1 cellular context compared by ENCODE assay signal in the genomic region with DNA sequence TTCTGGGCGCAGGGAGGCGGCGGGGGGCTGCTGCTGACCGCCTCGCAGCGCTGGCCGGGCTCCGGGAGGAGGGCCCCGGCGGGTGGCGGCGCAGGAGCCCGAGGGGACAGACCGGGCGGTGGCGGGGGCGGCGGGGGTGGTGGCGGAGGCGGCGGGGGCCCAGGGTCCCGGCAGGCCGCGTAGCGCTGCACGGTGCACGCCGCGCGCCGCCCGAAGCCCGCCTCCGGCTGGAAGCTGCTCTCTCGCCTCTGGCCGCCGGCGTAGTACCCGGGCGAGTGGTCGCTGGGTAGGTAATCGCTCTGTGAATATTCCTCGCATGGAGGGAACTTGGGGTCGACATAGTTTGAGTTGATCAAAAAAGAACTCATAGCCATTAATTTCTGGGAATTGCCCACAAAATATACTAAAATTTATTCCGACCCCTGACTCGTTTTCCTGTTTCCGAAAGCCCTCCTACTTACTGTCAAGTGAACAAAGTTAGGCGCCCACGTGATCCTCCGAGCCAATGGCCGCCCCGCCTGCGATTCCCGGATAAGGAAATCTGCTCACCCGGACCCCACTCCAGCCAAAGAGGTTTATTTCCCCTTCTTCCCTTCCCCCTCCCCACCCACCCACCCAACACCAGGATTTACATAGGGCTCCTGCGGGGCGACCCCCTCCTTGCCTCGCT.
A peak's percentile ranks its signal among the peaks of the same experiment; 100 is the strongest.
TF ChIP-seq lines count a peak whose summit lies in the region.

A gene (minus strand): TSS at position 405 of the 670 bp plus-strand sequence. CDS start 31 bp downstream, at position 374.

TF ChIP-seq in K562, 482 proteins besides CTCF, POLR2A, EP300 and RAD21 (continued from another document and continues in another):
- TF ChIP-seq, protein P1, sequence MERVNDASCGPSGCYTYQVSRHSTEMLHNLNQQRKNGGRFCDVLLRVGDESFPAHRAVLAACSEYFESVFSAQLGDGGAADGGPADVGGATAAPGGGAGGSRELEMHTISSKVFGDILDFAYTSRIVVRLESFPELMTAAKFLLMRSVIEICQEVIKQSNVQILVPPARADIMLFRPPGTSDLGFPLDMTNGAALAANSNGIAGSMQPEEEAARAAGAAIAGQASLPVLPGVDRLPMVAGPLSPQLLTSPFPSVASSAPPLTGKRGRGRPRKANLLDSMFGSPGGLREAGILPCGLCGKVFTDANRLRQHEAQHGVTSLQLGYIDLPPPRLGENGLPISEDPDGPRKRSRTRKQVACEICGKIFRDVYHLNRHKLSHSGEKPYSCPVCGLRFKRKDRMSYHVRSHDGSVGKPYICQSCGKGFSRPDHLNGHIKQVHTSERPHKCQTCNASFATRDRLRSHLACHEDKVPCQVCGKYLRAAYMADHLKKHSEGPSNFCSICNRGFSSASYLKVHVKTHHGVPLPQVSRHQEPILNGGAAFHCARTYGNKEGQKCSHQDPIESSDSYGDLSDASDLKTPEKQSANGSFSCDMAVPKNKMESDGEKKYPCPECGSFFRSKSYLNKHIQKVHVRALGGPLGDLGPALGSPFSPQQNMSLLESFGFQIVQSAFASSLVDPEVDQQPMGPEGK (CRISPR knock-in tag; IDR thresholded peaks at IDR 0.05; ENCODE audit: borderline replicate concordance) = no peak
- TF ChIP-seq CREBBP (IDR thresholded peaks at IDR 0.05; ENCODE audit: low read depth, low read length) = no peak
- TF ChIP-seq MCM5 (IDR thresholded peaks at IDR 0.05; ENCODE audit: low read depth) = no peak
- peak; percentile 43; the same call in 1 of the 2 replicates for TF ChIP-seq TOE1 (IDR thresholded peaks at IDR 0.05; ENCODE audit: borderline replicate concordance)
- no peak for TF ChIP-seq TOE1 (CRISPR knock-in tag; IDR thresholded peaks at IDR 0.05; ENCODE audit: borderline replicate concordance, low read depth)
- TF ChIP-seq EWSR1 (IDR thresholded peaks at IDR 0.05; ENCODE audit: borderline replicate concordance, low read depth, partially characterized antibody) = no peak
- no peak for TF ChIP-seq MAFF (IDR thresholded peaks at IDR 0.05; ENCODE audit: low read length)
- TF ChIP-seq, protein P2, sequence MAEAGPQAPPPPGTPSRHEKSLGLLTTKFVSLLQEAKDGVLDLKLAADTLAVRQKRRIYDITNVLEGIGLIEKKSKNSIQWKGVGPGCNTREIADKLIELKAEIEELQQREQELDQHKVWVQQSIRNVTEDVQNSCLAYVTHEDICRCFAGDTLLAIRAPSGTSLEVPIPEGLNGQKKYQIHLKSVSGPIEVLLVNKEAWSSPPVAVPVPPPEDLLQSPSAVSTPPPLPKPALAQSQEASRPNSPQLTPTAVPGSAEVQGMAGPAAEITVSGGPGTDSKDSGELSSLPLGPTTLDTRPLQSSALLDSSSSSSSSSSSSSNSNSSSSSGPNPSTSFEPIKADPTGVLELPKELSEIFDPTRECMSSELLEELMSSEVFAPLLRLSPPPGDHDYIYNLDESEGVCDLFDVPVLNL (CRISPR knock-in tag; IDR thresholded peaks at IDR 0.05; ENCODE audit: low read depth) = no peak
- peak; percentile 69 for TF ChIP-seq TBP (optimal IDR thresholded peaks at IDR 0.05; ENCODE audit: low read depth, low read length)
- TF ChIP-seq, protein P3, sequence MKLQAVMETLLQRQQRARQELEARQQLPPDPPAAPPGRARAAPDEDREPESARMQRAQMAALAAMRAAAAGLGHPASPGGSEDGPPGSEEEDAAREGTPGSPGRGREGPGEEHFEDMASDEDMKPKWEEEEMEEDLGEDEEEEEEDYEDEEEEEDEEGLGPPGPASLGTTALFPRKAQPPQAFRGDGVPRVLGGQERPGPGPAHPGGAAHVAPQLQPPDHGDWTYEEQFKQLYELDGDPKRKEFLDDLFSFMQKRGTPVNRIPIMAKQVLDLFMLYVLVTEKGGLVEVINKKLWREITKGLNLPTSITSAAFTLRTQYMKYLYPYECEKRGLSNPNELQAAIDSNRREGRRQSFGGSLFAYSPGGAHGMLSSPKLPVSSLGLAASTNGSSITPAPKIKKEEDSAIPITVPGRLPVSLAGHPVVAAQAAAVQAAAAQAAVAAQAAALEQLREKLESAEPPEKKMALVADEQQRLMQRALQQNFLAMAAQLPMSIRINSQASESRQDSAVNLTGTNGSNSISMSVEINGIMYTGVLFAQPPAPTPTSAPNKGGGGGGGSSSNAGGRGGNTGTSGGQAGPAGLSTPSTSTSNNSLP (IDR thresholded peaks at IDR 0.05; ENCODE audit: borderline replicate concordance, low read depth, low read length) = no peak
- peak; percentile 44 for TF ChIP-seq TAF1 (IDR thresholded peaks at IDR 0.05; ENCODE audit: control insufficient read depth, extremely low read depth, insufficient read depth, low read length, severe bottlenecking)
- no peak for TF ChIP-seq RBM34 (IDR thresholded peaks at IDR 0.05; ENCODE audit: borderline replicate concordance, insufficient read depth, low read length)
- TF ChIP-seq, protein P4, sequence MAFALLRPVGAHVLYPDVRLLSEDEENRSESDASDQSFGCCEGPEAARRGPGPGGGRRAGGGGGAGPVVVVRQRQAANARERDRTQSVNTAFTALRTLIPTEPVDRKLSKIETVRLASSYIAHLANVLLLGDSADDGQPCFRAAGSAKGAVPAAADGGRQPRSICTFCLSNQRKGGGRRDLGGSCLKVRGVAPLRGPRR (CRISPR knock-in tag; IDR thresholded peaks at IDR 0.05) = no peak
- no peak for TF ChIP-seq ZNF121 (CRISPR knock-in tag; conservative IDR thresholded peaks at IDR 0.05)
- TF ChIP-seq MYNN (IDR thresholded peaks at IDR 0.05) = 0 out of 2 replicates have a peak, but pooled peaks have one; percentile 2
- no peak for TF ChIP-seq MYNN (CRISPR knock-in tag; IDR thresholded peaks at IDR 0.05)
- no peak for TF ChIP-seq FOXJ3 (CRISPR knock-in tag; IDR thresholded peaks at IDR 0.05)
- TF ChIP-seq, protein P5, sequence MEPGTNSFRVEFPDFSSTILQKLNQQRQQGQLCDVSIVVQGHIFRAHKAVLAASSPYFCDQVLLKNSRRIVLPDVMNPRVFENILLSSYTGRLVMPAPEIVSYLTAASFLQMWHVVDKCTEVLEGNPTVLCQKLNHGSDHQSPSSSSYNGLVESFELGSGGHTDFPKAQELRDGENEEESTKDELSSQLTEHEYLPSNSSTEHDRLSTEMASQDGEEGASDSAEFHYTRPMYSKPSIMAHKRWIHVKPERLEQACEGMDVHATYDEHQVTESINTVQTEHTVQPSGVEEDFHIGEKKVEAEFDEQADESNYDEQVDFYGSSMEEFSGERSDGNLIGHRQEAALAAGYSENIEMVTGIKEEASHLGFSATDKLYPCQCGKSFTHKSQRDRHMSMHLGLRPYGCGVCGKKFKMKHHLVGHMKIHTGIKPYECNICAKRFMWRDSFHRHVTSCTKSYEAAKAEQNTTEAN (CRISPR knock-in tag; IDR thresholded peaks at IDR 0.05) = no peak
- TF ChIP-seq, protein P6, sequence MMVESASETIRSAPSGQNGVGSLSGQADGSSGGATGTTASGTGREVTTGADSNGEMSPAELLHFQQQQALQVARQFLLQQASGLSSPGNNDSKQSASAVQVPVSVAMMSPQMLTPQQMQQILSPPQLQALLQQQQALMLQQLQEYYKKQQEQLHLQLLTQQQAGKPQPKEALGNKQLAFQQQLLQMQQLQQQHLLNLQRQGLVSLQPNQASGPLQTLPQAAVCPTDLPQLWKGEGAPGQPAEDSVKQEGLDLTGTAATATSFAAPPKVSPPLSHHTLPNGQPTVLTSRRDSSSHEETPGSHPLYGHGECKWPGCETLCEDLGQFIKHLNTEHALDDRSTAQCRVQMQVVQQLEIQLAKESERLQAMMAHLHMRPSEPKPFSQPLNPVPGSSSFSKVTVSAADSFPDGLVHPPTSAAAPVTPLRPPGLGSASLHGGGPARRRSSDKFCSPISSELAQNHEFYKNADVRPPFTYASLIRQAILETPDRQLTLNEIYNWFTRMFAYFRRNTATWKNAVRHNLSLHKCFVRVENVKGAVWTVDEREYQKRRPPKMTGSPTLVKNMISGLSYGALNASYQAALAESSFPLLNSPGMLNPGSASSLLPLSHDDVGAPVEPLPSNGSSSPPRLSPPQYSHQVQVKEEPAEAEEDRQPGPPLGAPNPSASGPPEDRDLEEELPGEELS (CRISPR knock-in tag; IDR thresholded peaks at IDR 0.05; ENCODE audit: borderline replicate concordance) = no peak
- peak; percentile 31; the same call in 1 of the 2 replicates for TF ChIP-seq TEAD4 (IDR thresholded peaks at IDR 0.05; ENCODE audit: low read length)
- no peak for TF ChIP-seq TEAD4 (CRISPR knock-in tag; IDR thresholded peaks at IDR 0.05; ENCODE audit: borderline replicate concordance)
- TF ChIP-seq, protein P7, sequence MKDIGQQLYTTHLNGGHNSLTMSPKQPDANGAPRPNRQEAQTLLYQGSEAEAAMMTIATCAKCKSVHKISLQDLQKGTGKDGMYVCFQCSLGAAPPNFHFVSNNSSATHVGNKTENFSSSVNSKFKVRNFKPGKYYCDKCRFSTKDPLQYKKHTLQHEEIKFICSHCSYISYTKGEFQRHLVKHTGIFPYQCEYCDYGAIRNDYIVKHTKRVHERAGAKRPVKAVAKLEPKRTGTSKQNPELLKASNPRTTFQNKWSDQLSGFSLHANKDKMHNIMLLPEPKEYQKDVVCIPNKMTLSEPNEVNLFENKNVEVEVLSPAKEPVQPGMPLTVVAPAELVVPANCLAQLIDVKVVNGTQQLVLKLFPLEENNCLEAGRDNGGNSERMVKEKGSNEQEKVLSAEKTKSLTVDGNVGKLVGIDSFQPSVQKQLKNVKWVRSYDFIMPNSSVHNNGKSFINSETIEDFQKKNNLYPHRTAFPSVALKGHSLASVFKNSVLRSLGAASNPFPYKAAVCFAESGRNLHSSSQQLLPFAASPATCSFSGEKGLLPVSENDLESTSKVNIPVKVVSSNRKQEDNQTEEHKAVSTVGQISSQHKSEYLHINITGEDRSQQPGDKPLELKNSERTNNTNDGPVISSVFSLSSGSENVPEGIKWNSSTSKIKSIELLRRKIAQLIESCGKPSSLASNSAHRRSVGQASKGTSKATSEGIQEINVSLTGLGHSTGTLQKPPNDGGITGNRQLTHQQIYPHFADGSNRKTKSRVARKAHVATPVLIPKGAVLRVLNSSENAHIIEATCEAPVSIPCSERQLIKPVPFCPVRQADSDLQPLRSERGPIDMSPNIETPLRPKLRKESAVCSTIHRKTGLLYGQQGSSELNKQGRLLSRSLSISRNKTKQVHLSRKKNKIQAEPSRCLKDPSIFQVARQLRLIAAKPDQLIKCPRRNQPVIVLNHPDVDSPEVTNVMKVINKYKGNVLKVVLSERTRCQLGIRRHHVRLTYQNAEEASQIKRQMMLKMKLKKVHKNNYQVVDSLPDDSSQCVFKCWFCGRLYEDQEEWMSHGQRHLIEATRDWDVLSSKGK (CRISPR knock-in tag; IDR thresholded peaks at IDR 0.05) = no peak
- TF ChIP-seq, protein P8, sequence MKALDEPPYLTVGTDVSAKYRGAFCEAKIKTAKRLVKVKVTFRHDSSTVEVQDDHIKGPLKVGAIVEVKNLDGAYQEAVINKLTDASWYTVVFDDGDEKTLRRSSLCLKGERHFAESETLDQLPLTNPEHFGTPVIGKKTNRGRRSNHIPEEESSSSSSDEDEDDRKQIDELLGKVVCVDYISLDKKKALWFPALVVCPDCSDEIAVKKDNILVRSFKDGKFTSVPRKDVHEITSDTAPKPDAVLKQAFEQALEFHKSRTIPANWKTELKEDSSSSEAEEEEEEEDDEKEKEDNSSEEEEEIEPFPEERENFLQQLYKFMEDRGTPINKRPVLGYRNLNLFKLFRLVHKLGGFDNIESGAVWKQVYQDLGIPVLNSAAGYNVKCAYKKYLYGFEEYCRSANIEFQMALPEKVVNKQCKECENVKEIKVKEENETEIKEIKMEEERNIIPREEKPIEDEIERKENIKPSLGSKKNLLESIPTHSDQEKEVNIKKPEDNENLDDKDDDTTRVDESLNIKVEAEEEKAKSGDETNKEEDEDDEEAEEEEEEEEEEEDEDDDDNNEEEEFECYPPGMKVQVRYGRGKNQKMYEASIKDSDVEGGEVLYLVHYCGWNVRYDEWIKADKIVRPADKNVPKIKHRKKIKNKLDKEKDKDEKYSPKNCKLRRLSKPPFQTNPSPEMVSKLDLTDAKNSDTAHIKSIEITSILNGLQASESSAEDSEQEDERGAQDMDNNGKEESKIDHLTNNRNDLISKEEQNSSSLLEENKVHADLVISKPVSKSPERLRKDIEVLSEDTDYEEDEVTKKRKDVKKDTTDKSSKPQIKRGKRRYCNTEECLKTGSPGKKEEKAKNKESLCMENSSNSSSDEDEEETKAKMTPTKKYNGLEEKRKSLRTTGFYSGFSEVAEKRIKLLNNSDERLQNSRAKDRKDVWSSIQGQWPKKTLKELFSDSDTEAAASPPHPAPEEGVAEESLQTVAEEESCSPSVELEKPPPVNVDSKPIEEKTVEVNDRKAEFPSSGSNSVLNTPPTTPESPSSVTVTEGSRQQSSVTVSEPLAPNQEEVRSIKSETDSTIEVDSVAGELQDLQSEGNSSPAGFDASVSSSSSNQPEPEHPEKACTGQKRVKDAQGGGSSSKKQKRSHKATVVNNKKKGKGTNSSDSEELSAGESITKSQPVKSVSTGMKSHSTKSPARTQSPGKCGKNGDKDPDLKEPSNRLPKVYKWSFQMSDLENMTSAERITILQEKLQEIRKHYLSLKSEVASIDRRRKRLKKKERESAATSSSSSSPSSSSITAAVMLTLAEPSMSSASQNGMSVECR (CRISPR knock-in tag; IDR thresholded peaks at IDR 0.05) = no peak; the same call in 1 of the 2 replicates
- TF ChIP-seq RBFOX2 (IDR thresholded peaks at IDR 0.05; ENCODE audit: low read depth, low read length) = peak; percentile 56; the same call in 1 of the 2 replicates
- no peak for TF ChIP-seq HNRNPL (IDR thresholded peaks at IDR 0.05; ENCODE audit: low read depth, low read length)
- TF ChIP-seq, protein P9, sequence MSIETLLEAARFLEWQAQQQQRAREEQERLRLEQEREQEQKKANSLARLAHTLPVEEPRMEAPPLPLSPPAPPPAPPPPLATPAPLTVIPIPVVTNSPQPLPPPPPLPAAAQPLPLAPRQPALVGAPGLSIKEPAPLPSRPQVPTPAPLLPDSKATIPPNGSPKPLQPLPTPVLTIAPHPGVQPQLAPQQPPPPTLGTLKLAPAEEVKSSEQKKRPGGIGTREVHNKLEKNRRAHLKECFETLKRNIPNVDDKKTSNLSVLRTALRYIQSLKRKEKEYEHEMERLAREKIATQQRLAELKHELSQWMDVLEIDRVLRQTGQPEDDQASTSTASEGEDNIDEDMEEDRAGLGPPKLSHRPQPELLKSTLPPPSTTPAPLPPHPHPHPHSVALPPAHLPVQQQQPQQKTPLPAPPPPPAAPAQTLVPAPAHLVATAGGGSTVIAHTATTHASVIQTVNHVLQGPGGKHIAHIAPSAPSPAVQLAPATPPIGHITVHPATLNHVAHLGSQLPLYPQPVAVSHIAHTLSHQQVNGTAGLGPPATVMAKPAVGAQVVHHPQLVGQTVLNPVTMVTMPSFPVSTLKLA (conservative IDR thresholded peaks at IDR 0.05) = peak; percentile 43 to 59; a peak in 3 of 4 replicates
- TF ChIP-seq, protein P10, sequence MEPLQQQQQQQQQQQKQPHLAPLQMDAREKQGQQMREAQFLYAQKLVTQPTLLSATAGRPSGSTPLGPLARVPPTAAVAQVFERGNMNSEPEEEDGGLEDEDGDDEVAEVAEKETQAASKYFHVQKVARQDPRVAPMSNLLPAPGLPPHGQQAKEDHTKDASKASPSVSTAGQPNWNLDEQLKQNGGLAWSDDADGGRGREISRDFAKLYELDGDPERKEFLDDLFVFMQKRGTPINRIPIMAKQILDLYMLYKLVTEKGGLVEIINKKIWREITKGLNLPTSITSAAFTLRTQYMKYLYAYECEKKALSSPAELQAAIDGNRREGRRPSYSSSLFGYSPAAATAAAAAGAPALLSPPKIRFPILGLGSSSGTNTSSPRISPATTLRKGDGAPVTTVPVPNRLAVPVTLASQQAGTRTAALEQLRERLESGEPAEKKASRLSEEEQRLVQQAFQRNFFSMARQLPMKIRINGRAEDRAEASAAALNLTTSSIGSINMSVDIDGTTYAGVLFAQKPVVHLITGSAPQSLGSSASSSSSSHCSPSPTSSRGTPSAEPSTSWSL (CRISPR knock-in tag; IDR thresholded peaks at IDR 0.05; ENCODE audit: borderline replicate concordance) = no peak
- no peak for TF ChIP-seq ZBTB1 (CRISPR knock-in tag; IDR thresholded peaks at IDR 0.05; ENCODE audit: borderline replicate concordance, low read depth)
- no peak for TF ChIP-seq ZNF507 (tag; conservative IDR thresholded peaks at IDR 0.05)
